Comparison of ENCODE assay signal across 12 cellular contexts in genomic region chr9:35847786-35848185, GRCh38. TPM values are rescaled to one million over a fixed set of nuclear protein-coding genes. Genes with fewer than 3 reads are reported as not detected.
DNase-seq lines count a peak whose midpoint lies in the region; ATAC-seq and TF ChIP-seq lines count a peak whose summit lies in the region.
"Had no signal": no experiment of that assay in that cellular context is flagged by ENCODE, and none has a peak within 500 bp of the region (broad histone marks: within the 10 kb centered on the region; RNA-seq: fewer than 3 reads in every experiment).

No MANE protein-coding gene starts in this region.

- H3K4me1 ChIP-seq in BLaER1 treated with 17β-estradiol and CSF1 and Interleukin-3, amounts not matched to agents 10 nM and 100 nM = peaks cover 61 to 81% (median 70%) of the 10 kb centered on the region in 10 experiments
- no peaks in the 10 kb centered on the region for H3K4me1 ChIP-seq in endocrine pancreas (ENCODE audit: control insufficient read depth, insufficient read depth, low read length)
- H3K4me1 ChIP-seq in lower lobe of right lung = peaks cover 28% of the 10 kb centered on the region

- no peak for TF ChIP-seq CTCF in lower lobe of right lung (IDR thresholded peaks at IDR 0.05)
- TF ChIP-seq CTCF in type B pancreatic cell (conservative IDR thresholded peaks at IDR 0.05) = no peak

- intact Hi-C loops in lower lobe of right lung (cut with DNase I) = no loop called here

- H3K4me2 ChIP-seq in BLaER1 treated with 17β-estradiol and CSF1 and Interleukin-3, amounts not matched to agents 10 nM and 100 nM = peak overlapping the region; percentile 79 to 99 (median 93)

- H3K27ac ChIP-seq in BLaER1 treated with 17β-estradiol and CSF1 and Interleukin-3, amounts not matched to agents 10 nM and 100 nM = peak overlapping the region in 7 of 11 experiments; percentile 43 to 92 (median 88); a peak in 14 of 22 replicates
- no peak overlapping the region for H3K27ac ChIP-seq in lower lobe of right lung

- peak; percentile 19 for ATAC-seq in GM19438 (IDR thresholded peaks at IDR 0.05; ENCODE audit: low read depth, unreplicated experiment)
- ATAC-seq in HG03108 (IDR thresholded peaks at IDR 0.05; ENCODE audit: unreplicated experiment) = peak; percentile 6
- no peak for ATAC-seq in lower lobe of right lung
- ATAC-seq in HG03342 (IDR thresholded peaks at IDR 0.05; ENCODE audit: unreplicated experiment) = no peak

- H3K36me3 Mint-ChIP-seq in type B pancreatic cell = peaks cover 3% of the 10 kb centered on the region

- H3K4me3 Mint-ChIP-seq in type B pancreatic cell = no peak overlapping the region

- H3K9me3 Mint-ChIP-seq in type B pancreatic cell = no peaks in the 10 kb centered on the region

- no peak overlapping the region for H3K4me3 ChIP-seq in BLaER1 treated with 17β-estradiol and CSF1 and Interleukin-3, amounts not matched to agents 10 nM and 100 nM
- no peak overlapping the region for H3K4me3 ChIP-seq in endocrine pancreas (ENCODE audit: control insufficient read depth, insufficient read depth, low read length)
- H3K4me3 ChIP-seq in lower lobe of right lung = no peak overlapping the region

- H3K27ac Mint-ChIP-seq in type B pancreatic cell = no peak overlapping the region

- DNase-seq in 8988T = no peak
- DNase-seq in lower lobe of right lung = no peak
- DNase-seq in type B pancreatic cell (ENCODE audit: extremely low spot score, unreplicated experiment) = no peak
- DNase-seq: SHP77; stimulated activated CD4-positive, alpha-beta T cell treated with anti-CD3 and anti-CD28 coated beads, Interleukin-4, amount 100 ng/mL, for 4 hours had no signal

- peak overlapping the region in 7 of 11 experiments; percentile 5 to 75 (median 63); a peak in 11 of 22 replicates for H3K9ac ChIP-seq in BLaER1 treated with 17β-estradiol and CSF1 and Interleukin-3, amounts not matched to agents 10 nM and 100 nM
- H3K9ac ChIP-seq in endocrine pancreas (ENCODE audit: control insufficient read depth, insufficient read depth, low read length) = peak overlapping the region; percentile 8

- peaks cover 11% of the 10 kb centered on the region for H3K4me1 Mint-ChIP-seq in type B pancreatic cell (ENCODE audit: unreplicated experiment)

- peaks cover 0 to 15% (median 4%) of the 10 kb centered on the region in 11 experiments; a peak in 7 of 22 replicates for H3K36me3 ChIP-seq in BLaER1 treated with 17β-estradiol and CSF1 and Interleukin-3, amounts not matched to agents 10 nM and 100 nM
- H3K36me3 ChIP-seq in endocrine pancreas (ENCODE audit: control insufficient read depth, insufficient read depth, low read length) = no peaks in the 10 kb centered on the region
- no peaks in the 10 kb centered on the region for H3K36me3 ChIP-seq in lower lobe of right lung

- H3K9me3 ChIP-seq in BLaER1 treated with 17β-estradiol and CSF1 and Interleukin-3, amounts not matched to agents 10 nM and 100 nM (replicated peaks in 1 of 11) = no peaks in the 10 kb centered on the region
- H3K9me3 ChIP-seq in endocrine pancreas (ENCODE audit: control insufficient read depth, low read length) = no peaks in the 10 kb centered on the region
- no peaks in the 10 kb centered on the region for H3K9me3 ChIP-seq in lower lobe of right lung

- H3K27me3 ChIP-seq in BLaER1 treated with 17β-estradiol and CSF1 and Interleukin-3, amounts not matched to agents 10 nM and 100 nM = peaks cover 0 to 76% (median 0%) of the 10 kb centered on the region in 11 experiments; a peak in 4 of 22 replicates
- no peaks in the 10 kb centered on the region for H3K27me3 ChIP-seq in endocrine pancreas (ENCODE audit: control insufficient read depth, insufficient read depth, low read length)
- H3K27me3 ChIP-seq in lower lobe of right lung (ENCODE audit: low read depth) = no peaks in the 10 kb centered on the region

- H4K20me1 ChIP-seq in BLaER1 treated with 17β-estradiol and CSF1 and Interleukin-3, amounts not matched to agents 10 nM and 100 nM = peaks cover 0 to 16% (median 0%) of the 10 kb centered on the region in 11 experiments; a peak in 2 of 22 replicates

- no peaks in the 10 kb centered on the region for H3K27me3 Mint-ChIP-seq in type B pancreatic cell

RNA-seq across cellular contexts. Expression of gene TMEM8B, which starts 18.8 kb away (rescaled TPM):
- total RNA-seq in lower lobe of right lung (12.6 TPM), type B pancreatic cell (ENCODE audit: low replicate concordance) (13.8 and 27.2 TPM in 2 replicates)

RNA-seq across cellular contexts. Expression of gene FAM221B, which starts 19.3 kb away (rescaled TPM):
- 0.32 TPM for total RNA-seq in lower lobe of right lung
- total RNA-seq in type B pancreatic cell (ENCODE audit: low replicate concordance) = 1.1 TPM in 1 of 2 replicates, not detected in the other
- total RNA-seq: H4, liver had no signal

RNA-seq across cellular contexts. Expression of gene OR13J1, which starts 22.4 kb away (rescaled TPM):
- total RNA-seq in lower lobe of right lung (not detected), type B pancreatic cell (ENCODE audit: low replicate concordance) (not detected in 2 replicates)
- total RNA-seq: H4, liver had no signal

RNA-seq across cellular contexts. Expression of gene HINT2, which starts 32.9 kb away (rescaled TPM):
- total RNA-seq in lower lobe of right lung = 32.6 TPM
- total RNA-seq in type B pancreatic cell (ENCODE audit: low replicate concordance) = 41.7 and 51.1 TPM in 2 replicates

RNA-seq across cellular contexts. Expression of gene SPAG8, which starts 35.7 kb away (rescaled TPM):
- total RNA-seq in lower lobe of right lung = 13.3 TPM
- total RNA-seq in type B pancreatic cell (ENCODE audit: low replicate concordance) = 0.71 and 14.2 TPM in 2 replicates

Comparison
In these comparisons a context has a peak if more than half of its experiments do, and no peak if none do; other contexts are left out.
1. ATAC-seq: peak in GM19438 (single experiment) and HG03108 (single experiment); none in lower lobe of right lung (0 of 2) and HG03342 (single experiment).